ENCODE assay signal across 8 cellular contexts in genomic region chr13:75372517-75372916, GRCh38.
DNase-seq lines count a peak whose midpoint lies in the region; ATAC-seq and TF ChIP-seq lines count a peak whose summit lies in the region.

No MANE protein-coding gene starts in this region.

- H3K36me3 ChIP-seq in OCI-LY7 (ENCODE audit: insufficient read depth, low read length) = no peaks in the 10 kb centered on the region
- H3K36me3 ChIP-seq in mesendoderm (ENCODE audit: control insufficient read depth, insufficient read depth, low read length) = no peaks in the 10 kb centered on the region

- POLR2A ChIA-PET in OCI-LY7 (lab: Charles Lee) = interaction anchor here (0.5 to 2.7 kb wide), 5 partner anchors 10 to 58 kb away, joined by 3 to 8 read pairs (median 3); no protein-coding TSS in a partner anchor

- H3K9me3 ChIP-seq in OCI-LY7 (ENCODE audit: low read length) = no peaks in the 10 kb centered on the region

- no CpG with 5 or more reads among the region's 1 CpG for WGBS in mesendoderm (ENCODE audit: extremely low coverage, insufficient coverage, low lambda C conversion rate)

- H3K4me2 ChIP-seq in OCI-LY7 (ENCODE audit: low read length) (peak overlapping the region; percentile 46), mesendoderm (ENCODE audit: low read length) (no peak overlapping the region)

- no peak overlapping the region for H2BK120ac ChIP-seq in mesendoderm (ENCODE audit: low read depth, low read length)

- H3K56ac ChIP-seq in mesendoderm (ENCODE audit: low read length) = no peak overlapping the region

- DNase-seq in ELF-1 (ENCODE audit: low read depth, low spot score) (peak; percentile 34), OCI-LY7 (ENCODE audit: low spot score) (peak; percentile 74), dermis microvascular lymphatic vessel endothelial cell (ENCODE audit: low read depth in 2 of 2) (peak; percentile 51 to 57), mesendoderm (peak; percentile 58), posterior vena cava (ENCODE audit: low spot score) (no peak)

- no peak overlapping the region; the same call in 1 of the 2 replicates for H2AFZ ChIP-seq in OCI-LY7 (ENCODE audit: low read length)

- H3K79me2 ChIP-seq in OCI-LY7 (ENCODE audit: insufficient read depth, low read depth, low read length) = peaks cover 10% of the 10 kb centered on the region; the same call in 1 of the 2 replicates
- no peaks in the 10 kb centered on the region for H3K79me2 ChIP-seq in mesendoderm (ENCODE audit: control insufficient read depth, insufficient read depth, low read length)

- H3K79me1 ChIP-seq in mesendoderm (ENCODE audit: low read length) = peaks cover 3% of the 10 kb centered on the region

- H3K18ac ChIP-seq in mesendoderm (ENCODE audit: low read length) = no peak overlapping the region

- H4K8ac ChIP-seq in mesendoderm (ENCODE audit: low read depth, low read length) = no peak overlapping the region

- H2BK5ac ChIP-seq in mesendoderm (ENCODE audit: low read length) = no peak overlapping the region

- CTCF ChIA-PET in OCI-LY7 (lab: Charles Lee; ENCODE audit: unreplicated experiment) = interaction anchor here (0.6 to 0.8 kb wide), 2 partner anchors 13 to 16 kb away, joined by 3 to 5 read pairs; no protein-coding TSS in a partner anchor

- no peak overlapping the region for H4K5ac ChIP-seq in mesendoderm (ENCODE audit: low read length)

- no peak overlapping the region for H3K4ac ChIP-seq in mesendoderm (ENCODE audit: low read depth, low read length)

- BruUV-seq in OCI-LY7 (replicated peaks; lab: Mats Ljungman, UMichigan) = no TSS peak

- H3K4me3 ChIP-seq in OCI-LY7 (ENCODE audit: low read depth, low read length, poor library complexity, severe bottlenecking) (no peak overlapping the region), mesendoderm (ENCODE audit: low read length) (no peak overlapping the region)

- H3K23ac ChIP-seq in mesendoderm (ENCODE audit: low read length) = no peak overlapping the region

- H3K27ac ChIP-seq in OCI-LY7 (ENCODE audit: low read depth, low read length, poor library complexity, severe bottlenecking) (no peak overlapping the region), mesendoderm (ENCODE audit: low read depth, low read length) (no peak overlapping the region)

- no peak overlapping the region for H2BK15ac ChIP-seq in mesendoderm (replicated peaks; ENCODE audit: low read depth)

- H3K4me1 ChIP-seq in OCI-LY7 (ENCODE audit: insufficient read depth, low read length, poor library complexity, severe bottlenecking) = peaks cover 47% of the 10 kb centered on the region
- H3K4me1 ChIP-seq in mesendoderm (ENCODE audit: control insufficient read depth, low read depth, low read length) = no peaks in the 10 kb centered on the region

- TF ChIP-seq CTCF in OCI-LY7 (conservative IDR thresholded peaks at IDR 0.05; ENCODE audit: low read length) = peak; percentile 85

- H3K27me3 ChIP-seq in mesendoderm (ENCODE audit: insufficient read depth, low read length, poor library complexity) = no peaks in the 10 kb centered on the region

- H3K9me2 ChIP-seq in OCI-LY7 (ENCODE audit: insufficient read depth, low read length) = no peaks in the 10 kb centered on the region

- intact Hi-C loops in OCI-LY7 (cut with micrococcal nuclease; ENCODE audit: unreplicated experiment) = loop anchor here (1.0 to 2.0 kb wide), 3 partner anchors 44 to 177 kb away; partner anchors contain the start of genes TBC1D4 and UCHL3
- intact Hi-C loops in posterior vena cava (cut with DNase I) = loop anchor here (2.0 to 5.0 kb wide), 2 partner anchors 110 kb away; partner anchors contain the start of gene TBC1D4 (in 2 of the 2)

- no peak overlapping the region for H3K9ac ChIP-seq in mesendoderm (ENCODE audit: low read length)

- ATAC-seq in GM19467 (IDR thresholded peaks at IDR 0.05; ENCODE audit: unreplicated experiment) (peak; percentile 65), HG03460 (IDR thresholded peaks at IDR 0.05; ENCODE audit: unreplicated experiment) (peak; percentile 62), HG03025 (IDR thresholded peaks at IDR 0.05; ENCODE audit: low FRiP score, unreplicated experiment) (no peak)

- no peak overlapping the region for H2AK5ac ChIP-seq in mesendoderm (ENCODE audit: low read length)

- H4K20me1 ChIP-seq in OCI-LY7 (ENCODE audit: insufficient read depth, low read length) = no peaks in the 10 kb centered on the region
